Comparison of ENCODE assay signal across 8 cellular contexts in genomic region chr7:92245487-92246362, GRCh38. TPM values are rescaled to one million over a fixed set of nuclear protein-coding genes. Genes with fewer than 3 reads are reported as not detected.
DNase-seq lines count a peak whose midpoint lies in the region; ATAC-seq, FAIRE-seq and TF ChIP-seq lines count a peak whose summit lies in the region.

A gene with protein sequence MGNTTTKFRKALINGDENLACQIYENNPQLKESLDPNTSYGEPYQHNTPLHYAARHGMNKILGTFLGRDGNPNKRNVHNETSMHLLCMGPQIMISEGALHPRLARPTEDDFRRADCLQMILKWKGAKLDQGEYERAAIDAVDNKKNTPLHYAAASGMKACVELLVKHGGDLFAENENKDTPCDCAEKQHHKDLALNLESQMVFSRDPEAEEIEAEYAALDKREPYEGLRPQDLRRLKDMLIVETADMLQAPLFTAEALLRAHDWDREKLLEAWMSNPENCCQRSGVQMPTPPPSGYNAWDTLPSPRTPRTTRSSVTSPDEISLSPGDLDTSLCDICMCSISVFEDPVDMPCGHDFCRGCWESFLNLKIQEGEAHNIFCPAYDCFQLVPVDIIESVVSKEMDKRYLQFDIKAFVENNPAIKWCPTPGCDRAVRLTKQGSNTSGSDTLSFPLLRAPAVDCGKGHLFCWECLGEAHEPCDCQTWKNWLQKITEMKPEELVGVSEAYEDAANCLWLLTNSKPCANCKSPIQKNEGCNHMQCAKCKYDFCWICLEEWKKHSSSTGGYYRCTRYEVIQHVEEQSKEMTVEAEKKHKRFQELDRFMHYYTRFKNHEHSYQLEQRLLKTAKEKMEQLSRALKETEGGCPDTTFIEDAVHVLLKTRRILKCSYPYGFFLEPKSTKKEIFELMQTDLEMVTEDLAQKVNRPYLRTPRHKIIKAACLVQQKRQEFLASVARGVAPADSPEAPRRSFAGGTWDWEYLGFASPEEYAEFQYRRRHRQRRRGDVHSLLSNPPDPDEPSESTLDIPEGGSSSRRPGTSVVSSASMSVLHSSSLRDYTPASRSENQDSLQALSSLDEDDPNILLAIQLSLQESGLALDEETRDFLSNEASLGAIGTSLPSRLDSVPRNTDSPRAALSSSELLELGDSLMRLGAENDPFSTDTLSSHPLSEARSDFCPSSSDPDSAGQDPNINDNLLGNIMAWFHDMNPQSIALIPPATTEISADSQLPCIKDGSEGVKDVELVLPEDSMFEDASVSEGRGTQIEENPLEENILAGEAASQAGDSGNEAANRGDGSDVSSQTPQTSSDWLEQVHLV (plus strand): TSS chr7:92245974. CDS start chr7:92294979, 49,005 bp downstream.
KRIT1 (minus strand) TSS chr7:92245914; CDS start chr7:92242135, 3,779 bp downstream.

- H3K27me3 ChIP-seq in AG04450 (ENCODE audit: control insufficient read depth, insufficient read depth, low read length) (no peaks in the 10 kb centered on the region), bronchial epithelial cell (ENCODE audit: control insufficient read depth, insufficient read depth, low read length) (no peaks in the 10 kb centered on the region)

- CTCF ChIA-PET in AG04450 (lab: Charles Lee) = interaction anchor here (0.7 to 3.2 kb wide), 5 partner anchors 66 to 480 kb away, joined by 3 to 24 read pairs (median 4); partner anchors contain the start of genes GATAD1 and LRRD1

- FAIRE-seq in bronchial epithelial cell (lab: Jason Lieb, UNC) = no peak

- DNase-seq in AG04450 (ENCODE audit: low read depth, low spot score) (peak; percentile 21), NCI-H2227 (lab: John Stamatoyannopoulos, UW; ENCODE audit: unreplicated experiment) (peak; percentile 92), bronchial epithelial cell (ENCODE audit: low read depth) (peak; percentile 72), iPS-NIHi7 (ENCODE audit: extremely low spot score) (peak; percentile 88)
- peak; percentile 71 to 83 for DNase-seq in stimulated activated CD4-positive, alpha-beta T cell treated with anti-CD3 and anti-CD28 coated beads, Interleukin-12 subunit alpha, Interleukin-12 subunit beta, amount 100 ng/mL, for 24 hours (ENCODE audit: low read depth in 2 of 2)

- POLR2A ChIA-PET in AG04450 (lab: Yijun Ruan, JAX) = interaction anchor here (1.1 to 1.5 kb wide), 3 partner anchors 37 to 201 kb away, joined by 3 to 7 read pairs (median 3); partner anchors contain the start of gene GATAD1

- TF ChIP-seq CTCF in AG04450 (IDR thresholded peaks at IDR 0.05; ENCODE audit: low read depth, low read length) = peak; percentile 16; the same call in 1 of the 2 replicates
- TF ChIP-seq CTCF in WI38 (IDR thresholded peaks at IDR 0.05; ENCODE audit: low read depth, low read length) = no peak
- peak; percentile 28 for TF ChIP-seq CTCF in bronchial epithelial cell (IDR thresholded peaks at IDR 0.05; ENCODE audit: insufficient read depth, low read length, severe bottlenecking)

- ATAC-seq in GM18873 (IDR thresholded peaks at IDR 0.05; ENCODE audit: low FRiP score, unreplicated experiment) (peak; percentile 75), HG03139 (IDR thresholded peaks at IDR 0.05; ENCODE audit: unreplicated experiment) (peak; percentile 57)

- H3K9me3 ChIP-seq in AG04450 (ENCODE audit: control insufficient read depth, insufficient read depth, low read length) = no peaks in the 10 kb centered on the region

- H3K36me3 ChIP-seq in bronchial epithelial cell (ENCODE audit: control insufficient read depth, insufficient read depth, low read length) = no peaks in the 10 kb centered on the region

- H3K4me3 ChIP-seq in AG04450 (ENCODE audit: low read depth, low read length) = peak within 1 kb of the TSS; percentile 92
- peak within 1 kb of the TSS; percentile 94 for H3K4me3 ChIP-seq in WI38 (ENCODE audit: low read depth, low read length)
- H3K4me3 ChIP-seq in bronchial epithelial cell (ENCODE audit: low read depth, low read length) = peak within 1 kb of the TSS; percentile 51

- H3K27ac ChIP-seq in AG04450 (ENCODE audit: low read depth, low read length) = peak within 1 kb of the TSS; percentile 85

RNA-seq across cellular contexts. Expression of the first gene that starts in this region (rescaled TPM):
- 38.0 and 52.6 TPM in 2 replicates for polyA plus RNA-seq in AG04450 (2011; rRNA removed)
- 56.1 and 60.2 TPM in 2 replicates for polyA minus RNA-seq in AG04450 (2011; rRNA and poly(A)+ RNA removed)
- total RNA-seq in bronchial epithelial cell = 42.1 and 42.6 TPM in 2 replicates

RNA-seq across cellular contexts. Expression of gene KRIT1, which starts in this region (rescaled TPM):
- 34.2 and 45.1 TPM in 2 replicates for polyA plus RNA-seq in AG04450 (2011; rRNA removed)
- polyA minus RNA-seq in AG04450 (2011; rRNA and poly(A)+ RNA removed) = 41.9 and 65.0 TPM in 2 replicates
- 26.9 and 35.5 TPM in 2 replicates for total RNA-seq in bronchial epithelial cell

Comparison
In these comparisons a context has a peak if more than half of its experiments do, and no peak if none do; other contexts are left out.
1. Peak in every context shown above with its lines: DNase-seq, ATAC-seq, H3K4me3 ChIP-seq and H3K27ac ChIP-seq.
2. DNase-seq: peak in every context shown above with its lines; median percentile 92 in NCI-H2227; 88 in iPS-NIHi7; 77 in stimulated activated CD4-positive, alpha-beta T cell treated with anti-CD3 and anti-CD28 coated beads, Interleukin-12 subunit alpha, Interleukin-12 subunit beta, amount 100 ng/mL, for 24 hours; 72 in bronchial epithelial cell; 21 in AG04450.